In genomic region chr1:15153842-15154479, GRCh38 we compare ENCODE assay signal across 8 cellular contexts. TPM values are rescaled to one million over a fixed set of nuclear protein-coding genes. Genes with fewer than 3 reads are reported as not detected.
A peak's percentile ranks its signal among the peaks of the same experiment; 100 is the strongest.
DNase-seq lines count a peak whose midpoint lies in the region; ATAC-seq and TF ChIP-seq lines count a peak whose summit lies in the region.

No MANE protein-coding gene starts in this region.

- no peaks in the 10 kb centered on the region for H3K27me3 ChIP-seq in upper lobe of right lung

- POLR2A ChIA-PET in activated CD8-positive, alpha-beta T cell treated with anti-CD3 and anti-CD28 coated beads, Interleukin-2, amount 10 ng/mL, durations not matched to agents 7 days and 5 days (lab: Charles Lee): no interaction called here
- POLR2A ChIA-PET in naive thymus-derived CD8-positive, alpha-beta T cell (lab: Charles Lee): no interaction called here

- TF ChIP-seq CTCF in fibroblast of the aortic adventitia (IDR thresholded peaks at IDR 0.05; ENCODE audit: insufficient read depth, low read length) (peak; percentile 65), upper lobe of right lung (IDR thresholded peaks at IDR 0.05) (peak; percentile 71)

- CTCF ChIA-PET in activated CD8-positive, alpha-beta T cell treated with anti-CD3 and anti-CD28 coated beads, Interleukin-2, amount 10 ng/mL, durations not matched to agents 7 days and 5 days (lab: Charles Lee): interaction anchor here (1.0 to 2.9 kb wide), 4 partner anchors 24 to 151 kb away, joined by 3 to 8 read pairs (median 4); no protein-coding TSS in a partner anchor

- peaks cover 22% of the 10 kb centered on the region for H3K4me1 ChIP-seq in upper lobe of right lung

- H3K36me3 ChIP-seq in upper lobe of right lung: no peaks in the 10 kb centered on the region

- H3K9me3 Mint-ChIP-seq in activated CD8-positive, alpha-beta T cell treated with anti-CD3 and anti-CD28 coated beads, Interleukin-2, amount 10 ng/mL, durations not matched to agents 7 days and 5 days (ENCODE audit: insufficient read depth): no peaks in the 10 kb centered on the region
- H3K9me3 Mint-ChIP-seq in naive thymus-derived CD8-positive, alpha-beta T cell: peaks cover 0 to 4% (median 0%) of the 10 kb centered on the region in 9 donors

- no peaks in the 10 kb centered on the region for H3K9me3 ChIP-seq in upper lobe of right lung

- peak; percentile 15 for DNase-seq in NCI-H2107 (lab: John Stamatoyannopoulos, UW)
- no peak for DNase-seq in NCI-H2107 treated with DMSO at 0.1 percent for 48 hours (lab: John Stamatoyannopoulos, UW; ENCODE audit: unreplicated experiment)
- peak; percentile 64 for DNase-seq in M059J (ENCODE audit: low read depth)
- DNase-seq in activated CD8-positive, alpha-beta T cell treated with anti-CD3 and anti-CD28 coated beads, Interleukin-2, amount 10 ng/mL, durations not matched to agents 7 days and 5 days: peak; percentile 45
- peak; percentile 43 for DNase-seq in fibroblast of the aortic adventitia (ENCODE audit: low read depth)
- DNase-seq in naive thymus-derived CD8-positive, alpha-beta T cell: no peak
- peak; percentile 86 for DNase-seq in upper lobe of right lung

- peak; percentile 40 for ATAC-seq in activated CD8-positive, alpha-beta T cell treated with anti-CD3 and anti-CD28 coated beads, Interleukin-2, amount 10 ng/mL, durations not matched to agents 7 days and 5 days
- ATAC-seq in naive thymus-derived CD8-positive, alpha-beta T cell: no peak
- ATAC-seq in upper lobe of right lung (peak; percentile 66), HG03280 (IDR thresholded peaks at IDR 0.05; ENCODE audit: unreplicated experiment) (no peak)

- peaks cover 46% of the 10 kb centered on the region for H3K27me3 Mint-ChIP-seq in activated CD8-positive, alpha-beta T cell treated with anti-CD3 and anti-CD28 coated beads, Interleukin-2, amount 10 ng/mL, durations not matched to agents 7 days and 5 days (ENCODE audit: low read depth)
- H3K27me3 Mint-ChIP-seq in naive thymus-derived CD8-positive, alpha-beta T cell: peaks cover 21 to 50% (median 32%) of the 10 kb centered on the region in 5 donors

- H3K4me3 Mint-ChIP-seq in activated CD8-positive, alpha-beta T cell treated with anti-CD3 and anti-CD28 coated beads, Interleukin-2, amount 10 ng/mL, durations not matched to agents 7 days and 5 days: peak overlapping the region; percentile 57
- peak overlapping the region; percentile 32 to 79 (median 61) for H3K4me3 Mint-ChIP-seq in naive thymus-derived CD8-positive, alpha-beta T cell

- intact Hi-C loops in upper lobe of right lung (cut with DNase I): loop anchor here (10.0 kb wide), 1 partner anchor 121 kb away; no protein-coding TSS in a partner anchor

- H3K36me3 Mint-ChIP-seq in activated CD8-positive, alpha-beta T cell treated with anti-CD3 and anti-CD28 coated beads, Interleukin-2, amount 10 ng/mL, durations not matched to agents 7 days and 5 days (ENCODE audit: low read depth): no peaks in the 10 kb centered on the region
- peaks cover 0 to 2% (median 0%) of the 10 kb centered on the region in 3 donors for H3K36me3 Mint-ChIP-seq in naive thymus-derived CD8-positive, alpha-beta T cell

- peak overlapping the region; percentile 91 for H3K27ac ChIP-seq in upper lobe of right lung

- H3K4me1 Mint-ChIP-seq in activated CD8-positive, alpha-beta T cell treated with anti-CD3 and anti-CD28 coated beads, Interleukin-2, amount 10 ng/mL, durations not matched to agents 7 days and 5 days (ENCODE audit: low read depth): peaks cover 46% of the 10 kb centered on the region
- peaks cover 12 to 37% (median 26%) of the 10 kb centered on the region in 4 donors for H3K4me1 Mint-ChIP-seq in naive thymus-derived CD8-positive, alpha-beta T cell

- no peak overlapping the region for H3K27ac Mint-ChIP-seq in activated CD8-positive, alpha-beta T cell treated with anti-CD3 and anti-CD28 coated beads, Interleukin-2, amount 10 ng/mL, durations not matched to agents 7 days and 5 days
- peak overlapping the region in 1 of 10 donors; percentile 86 for H3K27ac Mint-ChIP-seq in naive thymus-derived CD8-positive, alpha-beta T cell

- H3K4me3 ChIP-seq in fibroblast of the aortic adventitia (ENCODE audit: low read depth, low read length) (peak overlapping the region; percentile 64), upper lobe of right lung (peak overlapping the region; percentile 59)

RNA-seq across cellular contexts. Expression of gene TMEM51, which starts 0.4 kb away (rescaled TPM):
- 18.7 and 22.2 TPM in 2 replicates for total RNA-seq in M059J (2014; rRNA removed; shearing (Covaris generic))
- total RNA-seq in activated CD8-positive, alpha-beta T cell treated with anti-CD3 and anti-CD28 coated beads, Interleukin-2, amount 10 ng/mL, durations not matched to agents 7 days and 5 days: under 1 TPM; 0.18 to 0.23 TPM
- total RNA-seq in fibroblast of the aortic adventitia (ENCODE audit: low replicate concordance): 1.4 and 6.5 TPM in 2 replicates
- total RNA-seq in naive thymus-derived CD8-positive, alpha-beta T cell: not detected
- not detected for polyA plus RNA-seq in naive thymus-derived CD8-positive, alpha-beta T cell
- 14.7 TPM for total RNA-seq in upper lobe of right lung

Comparison
In these comparisons a context has a peak if more than half of its experiments do, and no peak if none do; other contexts are left out.
1. DNase-seq: peak in NCI-H2107 (single experiment), M059J (single experiment), activated CD8-positive, alpha-beta T cell treated with anti-CD3 and anti-CD28 coated beads, Interleukin-2, amount 10 ng/mL, durations not matched to agents 7 days and 5 days (single experiment), fibroblast of the aortic adventitia (single experiment) and upper lobe of right lung (single experiment); none in NCI-H2107 treated with DMSO at 0.1 percent for 48 hours (single experiment) and naive thymus-derived CD8-positive, alpha-beta T cell (0 of 10).
2. ATAC-seq: peak in activated CD8-positive, alpha-beta T cell treated with anti-CD3 and anti-CD28 coated beads, Interleukin-2, amount 10 ng/mL, durations not matched to agents 7 days and 5 days (single experiment) and upper lobe of right lung (single experiment); none in naive thymus-derived CD8-positive, alpha-beta T cell (0 of 2) and HG03280 (single experiment).